In genomic region chr5:132691755-132692631, GRCh38 we compare ENCODE assay signal across 11 cellular contexts. TPM values are rescaled to one million over a fixed set of nuclear protein-coding genes. Genes with fewer than 3 reads are reported as not detected.
"Had no signal": no experiment of that assay in that cellular context is flagged by ENCODE, and none has a peak within 500 bp of the region (broad histone marks: within the 10 kb centered on the region; RNA-seq: fewer than 3 reads in every experiment).

No MANE protein-coding gene starts in this region.

RNA-seq across cellular contexts. Expression of gene IL4, which starts 18.2 kb away (rescaled TPM):
- total RNA-seq: activated naive CD4-positive, alpha-beta T cell treated with anti-CD3 and anti-CD28 coated beads for 36 hours; cardiac septum; dermis blood vessel endothelial cell; esophagus mucosa; hepatocyte; left ventricle myocardium superior; mammary epithelial cell; ovary; prostate gland; thoracic aorta; vagina had no signal
- polyA plus RNA-seq: hepatocyte, mammary epithelial cell, ovary had no signal

RNA-seq across cellular contexts. Expression of gene IL13, which starts 34.0 kb away (rescaled TPM):
- total RNA-seq: cardiac septum, dermis blood vessel endothelial cell, esophagus mucosa, hepatocyte, left ventricle myocardium superior, mammary epithelial cell, ovary, vagina had no signal
- polyA plus RNA-seq: hepatocyte, mammary epithelial cell, ovary had no signal

RNA-seq across cellular contexts. Expression of gene CCNI2, which starts 55.2 kb away (rescaled TPM):
- total RNA-seq: cardiac septum, esophagus mucosa, mammary epithelial cell, thoracic aorta, vagina had no signal
